3 cellular contexts compared by ENCODE assay signal in genomic region chr11:94281321-94281720, GRCh38.
TF ChIP-seq lines count a peak whose summit lies in the region.

No MANE protein-coding gene starts in this region.

TF ChIP-seq in SK-N-SH, 30 proteins besides CTCF, POLR2A, EP300 and RAD21:
- TF ChIP-seq GATA2 (CRISPR knock-in tag; IDR thresholded peaks at IDR 0.05) (no peak), REST (IDR thresholded peaks at IDR 0.05; ENCODE audit: low read depth, low read length) (peak; percentile 89)
TF ChIP-seq in SK-N-SH: peak in this region for 1.

TF ChIP-seq in SK-N-SH treated with all-trans-retinoic acid at 6 μM for 48 hours, 23 proteins besides CTCF, POLR2A, EP300 and RAD21:
- TF ChIP-seq PATZ1 (CRISPR knock-in tag; IDR thresholded peaks at IDR 0.05; ENCODE audit: borderline replicate concordance) (no peak), GLIS3 (CRISPR knock-in tag; IDR thresholded peaks at IDR 0.05) (no peak), ZFP30 (CRISPR knock-in tag; IDR thresholded peaks at IDR 0.05) (no peak), OSR1 (CRISPR knock-in tag; IDR thresholded peaks at IDR 0.05) (no peak), TCF4 (CRISPR knock-in tag; IDR thresholded peaks at IDR 0.05; ENCODE audit: borderline replicate concordance) (no peak), SNAI2 (CRISPR knock-in tag; IDR thresholded peaks at IDR 0.05) (no peak), ZFP3 (CRISPR knock-in tag; IDR thresholded peaks at IDR 0.05) (no peak), PPARA (CRISPR knock-in tag; IDR thresholded peaks at IDR 0.05; ENCODE audit: borderline replicate concordance) (no peak), ZC3H10 (CRISPR knock-in tag; IDR thresholded peaks at IDR 0.05) (no peak), CSDC2 (CRISPR knock-in tag; IDR thresholded peaks at IDR 0.05) (no peak), ARNTL (CRISPR knock-in tag; IDR thresholded peaks at IDR 0.05; ENCODE audit: borderline replicate concordance, low read depth) (no peak)

TF ChIP-seq in GM12878, 131 proteins besides CTCF, POLR2A, EP300 and RAD21:
- TF ChIP-seq CEBPB (IDR thresholded peaks at IDR 0.05; ENCODE audit: borderline replicate concordance in 1 of 2, low read depth in 2 of 2, low read length in 2 of 2) (no peak), REST (IDR thresholded peaks at IDR 0.05; ENCODE audit: low read depth, low read length) (peak; percentile 83)
